Comparison of ENCODE assay signal across 1 cellular context in the genomic region with DNA sequence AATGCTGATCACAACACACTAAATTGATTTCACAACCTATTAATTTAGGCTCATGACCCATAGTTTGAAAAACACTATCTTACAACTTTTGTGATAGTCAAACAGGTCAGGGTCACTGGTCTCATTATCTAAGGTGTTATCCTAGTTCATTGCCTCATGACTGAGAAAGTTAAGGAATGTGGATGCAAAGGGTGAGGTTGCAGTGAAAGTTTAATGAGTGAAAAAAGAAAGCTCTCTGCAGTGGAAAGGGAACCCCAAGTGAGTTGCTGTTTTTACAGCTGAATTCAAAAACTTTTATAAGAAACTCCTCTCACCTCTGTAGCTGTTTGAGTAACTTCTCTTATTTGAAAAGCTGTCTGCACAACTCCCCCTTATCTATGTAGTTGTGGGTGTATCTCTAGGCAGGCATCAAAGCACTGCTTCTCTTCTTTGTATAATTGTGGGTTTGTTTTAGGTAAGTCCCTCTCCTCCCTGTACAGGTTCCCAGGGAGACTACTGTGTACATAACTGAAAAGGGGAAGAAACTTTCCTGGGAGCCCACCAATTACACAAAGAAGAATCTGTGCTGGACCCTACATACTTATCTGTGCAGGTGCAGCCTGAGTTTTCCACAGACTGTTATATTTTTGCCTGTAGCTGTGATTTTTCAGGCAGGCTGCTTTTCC.
TF ChIP-seq lines count a peak whose summit lies in the region.

No MANE protein-coding gene starts in this region.

TF ChIP-seq in A549, 52 proteins besides CTCF, POLR2A, EP300 and RAD21:
- TF ChIP-seq CEBPB (IDR thresholded peaks at IDR 0.05) (no peak), NPAS2 (CRISPR knock-in tag; IDR thresholded peaks at IDR 0.05; ENCODE audit: borderline replicate concordance) (no peak), ESRRA (IDR thresholded peaks at IDR 0.05; ENCODE audit: borderline replicate concordance, low read length) (no peak), MAZ (IDR thresholded peaks at IDR 0.05; ENCODE audit: borderline replicate concordance, low read depth, low read length) (no peak), CHD2 (IDR thresholded peaks at IDR 0.05; ENCODE audit: low read length, partially characterized antibody) (no peak), RCOR1 (IDR thresholded peaks at IDR 0.05; ENCODE audit: low read depth, low read length) (no peak), PBX3 (IDR thresholded peaks at IDR 0.05) (no peak), FOXS1 (CRISPR knock-in tag; IDR thresholded peaks at IDR 0.05) (no peak)
- TF ChIP-seq, protein P1, sequence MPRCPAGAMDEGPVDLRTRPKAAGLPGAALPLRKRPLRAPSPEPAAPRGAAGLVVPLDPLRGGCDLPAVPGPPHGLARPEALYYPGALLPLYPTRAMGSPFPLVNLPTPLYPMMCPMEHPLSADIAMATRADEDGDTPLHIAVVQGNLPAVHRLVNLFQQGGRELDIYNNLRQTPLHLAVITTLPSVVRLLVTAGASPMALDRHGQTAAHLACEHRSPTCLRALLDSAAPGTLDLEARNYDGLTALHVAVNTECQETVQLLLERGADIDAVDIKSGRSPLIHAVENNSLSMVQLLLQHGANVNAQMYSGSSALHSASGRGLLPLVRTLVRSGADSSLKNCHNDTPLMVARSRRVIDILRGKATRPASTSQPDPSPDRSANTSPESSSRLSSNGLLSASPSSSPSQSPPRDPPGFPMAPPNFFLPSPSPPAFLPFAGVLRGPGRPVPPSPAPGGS (IDR thresholded peaks at IDR 0.05): no peak
TF ChIP-seq in A549: peak in this region for 0.
